ENCODE assay signal across 8 cellular contexts in genomic region chr7:107725138-107725740, GRCh38. TPM values are rescaled to one million over a fixed set of nuclear protein-coding genes. Genes with fewer than 3 reads are reported as not detected.
DNase-seq lines count a peak whose midpoint lies in the region; ATAC-seq and TF ChIP-seq lines count a peak whose summit lies in the region.

No MANE protein-coding gene starts in this region.

- H3K4me3 ChIP-seq in WERI-Rb-1 (ENCODE audit: low read depth, low read length) (no peak overlapping the region), tibial nerve (no peak overlapping the region)

- peaks cover 0 to 4% (median 0%) of the 10 kb centered on the region in 4 donors for H3K4me1 ChIP-seq in tibial nerve

- no peaks in the 10 kb centered on the region for H3K9me3 ChIP-seq in WERI-Rb-1 (ENCODE audit: severe bottlenecking)
- H3K9me3 ChIP-seq in tibial nerve: no peaks in the 10 kb centered on the region

- H3K27me3 ChIP-seq in WERI-Rb-1 (ENCODE audit: insufficient read depth, low read depth, severe bottlenecking) (no peaks in the 10 kb centered on the region), tibial nerve (peaks cover 0 to 4% of the 10 kb centered on the region in 2 donors)

- TF ChIP-seq EP300 in tibial nerve (IDR thresholded peaks at IDR 0.05): no peak

- H3K4me3 Mint-ChIP-seq in natural killer cell (no peak overlapping the region), naive B cell (no peak overlapping the region)
- H3K4me3 Mint-ChIP-seq in natural killer cell treated with Interleukin-12 subunit alpha and Interleukin-12 subunit beta and Interleukin-15 and Interleukin-18, amount 100 ng/mL, for 72 hours: no peak overlapping the region
- no peak overlapping the region for H3K4me3 Mint-ChIP-seq in effector memory CD8-positive, alpha-beta T cell

- no peak overlapping the region for H3K27ac ChIP-seq in WERI-Rb-1
- H3K27ac ChIP-seq in tibial nerve: no peak overlapping the region

- TF ChIP-seq CTCF in natural killer cell (IDR thresholded peaks at IDR 0.05): peak; percentile 72
- peak; percentile 45 for TF ChIP-seq CTCF in WERI-Rb-1 (IDR thresholded peaks at IDR 0.05; ENCODE audit: low read depth, low read length)
- peak; percentile 61 to 71 (median 69) for TF ChIP-seq CTCF in tibial nerve (IDR thresholded peaks at IDR 0.05)

- no peak for TF ChIP-seq POLR2A in tibial nerve (IDR thresholded peaks at IDR 0.05)

- H3K9me3 Mint-ChIP-seq in natural killer cell (no peaks in the 10 kb centered on the region), naive B cell (no peaks in the 10 kb centered on the region)
- H3K9me3 Mint-ChIP-seq in natural killer cell treated with Interleukin-12 subunit alpha and Interleukin-12 subunit beta and Interleukin-15 and Interleukin-18, amount 100 ng/mL, for 72 hours: no peaks in the 10 kb centered on the region
- no peaks in the 10 kb centered on the region for H3K9me3 Mint-ChIP-seq in effector memory CD8-positive, alpha-beta T cell

- WGBS in tibial nerve, 2 donors: 21 to 22% methylated on average over 4 of the region's 4 CpGs

- peak in 1 of 3 donors; percentile 45 for ATAC-seq in natural killer cell
- no peak for ATAC-seq in natural killer cell treated with Interleukin-12 subunit alpha and Interleukin-12 subunit beta and Interleukin-15 and Interleukin-18, amount 100 ng/mL, for 72 hours
- no peak for ATAC-seq in effector memory CD8-positive, alpha-beta T cell (replicated peaks)
- ATAC-seq in naive B cell (ENCODE audit: low read depth in 2 of 2): peak; percentile 40 to 45
- no peak for ATAC-seq in HG02763 (IDR thresholded peaks at IDR 0.05; ENCODE audit: unreplicated experiment)

- DNase-seq in natural killer cell (no peak), NCI-H146 (lab: John Stamatoyannopoulos, UW) (peak; percentile 60), WERI-Rb-1 (peak; percentile 19), naive B cell (peak; percentile 45), tibial nerve (ENCODE audit: low spot score in 2 of 2) (peak in 1 of 2 donors; percentile 73)
- no peak for DNase-seq in natural killer cell treated with Interleukin-12 subunit alpha and Interleukin-12 subunit beta and Interleukin-15 and Interleukin-18, amount 100 ng/mL, for 72 hours (ENCODE audit: low spot score)
- DNase-seq in effector memory CD8-positive, alpha-beta T cell: peak; percentile 21 to 32 (median 30)

- intact Hi-C loops in natural killer cell (cut with micrococcal nuclease): loop anchor here (1.0 to 5.0 kb wide), 3 partner anchors 262 to 933 kb away; no protein-coding TSS in a partner anchor

- H3K27me3 Mint-ChIP-seq in natural killer cell (ENCODE audit: low read depth in 2 of 2): peaks cover 16 to 19% of the 10 kb centered on the region in 2 donors
- peaks cover 20 to 29% of the 10 kb centered on the region in 2 donors for H3K27me3 Mint-ChIP-seq in natural killer cell treated with Interleukin-12 subunit alpha and Interleukin-12 subunit beta and Interleukin-15 and Interleukin-18, amount 100 ng/mL, for 72 hours
- peaks cover 23 to 29% of the 10 kb centered on the region in 2 donors for H3K27me3 Mint-ChIP-seq in effector memory CD8-positive, alpha-beta T cell
- H3K27me3 Mint-ChIP-seq in naive B cell: peaks cover 14 to 21% (median 18%) of the 10 kb centered on the region in 3 donors

- H3K36me3 Mint-ChIP-seq in natural killer cell (no peaks in the 10 kb centered on the region), naive B cell (no peaks in the 10 kb centered on the region)
- H3K36me3 Mint-ChIP-seq in natural killer cell treated with Interleukin-12 subunit alpha and Interleukin-12 subunit beta and Interleukin-15 and Interleukin-18, amount 100 ng/mL, for 72 hours: no peaks in the 10 kb centered on the region
- H3K36me3 Mint-ChIP-seq in effector memory CD8-positive, alpha-beta T cell (ENCODE audit: insufficient read depth): no peaks in the 10 kb centered on the region

- H3K4me1 Mint-ChIP-seq in natural killer cell (no peaks in the 10 kb centered on the region), naive B cell (no peaks in the 10 kb centered on the region)
- H3K4me1 Mint-ChIP-seq in natural killer cell treated with Interleukin-12 subunit alpha and Interleukin-12 subunit beta and Interleukin-15 and Interleukin-18, amount 100 ng/mL, for 72 hours (ENCODE audit: low read depth in 2 of 2): no peaks in the 10 kb centered on the region
- no peaks in the 10 kb centered on the region for H3K4me1 Mint-ChIP-seq in effector memory CD8-positive, alpha-beta T cell (ENCODE audit: low read depth in 2 of 2)

- H3K36me3 ChIP-seq in WERI-Rb-1 (no peaks in the 10 kb centered on the region), tibial nerve (no peaks in the 10 kb centered on the region)

- no peak overlapping the region for H3K27ac Mint-ChIP-seq in natural killer cell
- no peak overlapping the region for H3K27ac Mint-ChIP-seq in natural killer cell treated with Interleukin-12 subunit alpha and Interleukin-12 subunit beta and Interleukin-15 and Interleukin-18, amount 100 ng/mL, for 72 hours
- H3K27ac Mint-ChIP-seq in effector memory CD8-positive, alpha-beta T cell: no peak overlapping the region
- H3K27ac Mint-ChIP-seq in naive B cell: no peak overlapping the region

RNA-seq across cellular contexts. Expression of gene CBLL1, which starts 18.7 kb away (rescaled TPM):
- total RNA-seq in natural killer cell (10 to 100 TPM; 62.7 to 85.8 (median 82.0) TPM), tibial nerve (10 to 100 TPM; 16.0 to 24.9 (median 17.9) TPM)
- total RNA-seq in natural killer cell treated with Interleukin-12 subunit alpha and Interleukin-12 subunit beta and Interleukin-15 and Interleukin-18, amount 100 ng/mL, for 72 hours: 10 to 100 TPM; 40.8 to 42.8 TPM
- polyA plus RNA-seq in naive B cell (ENCODE audit: low read depth in 6 of 6): 100 to 1,000 TPM in 1 of 6 donors, 10 to 100 TPM in 5; 68.2 to 118 (median 75.4) TPM

Comparison
In these comparisons a context has a peak if more than half of its experiments do, and no peak if none do; other contexts are left out.
1. ATAC-seq: peak in naive B cell (2 of 2); none in natural killer cell treated with Interleukin-12 subunit alpha and Interleukin-12 subunit beta and Interleukin-15 and Interleukin-18, amount 100 ng/mL, for 72 hours (0 of 2), effector memory CD8-positive, alpha-beta T cell (single experiment) and HG02763 (single experiment).
2. DNase-seq: peak in NCI-H146 (single experiment), WERI-Rb-1 (single experiment), effector memory CD8-positive, alpha-beta T cell (3 of 3) and naive B cell (single experiment); none in natural killer cell (single experiment) and natural killer cell treated with Interleukin-12 subunit alpha and Interleukin-12 subunit beta and Interleukin-15 and Interleukin-18, amount 100 ng/mL, for 72 hours (single experiment).
3. Peak in every context shown above with its lines, with median percentiles within 50 percentile points of each other: CTCF ChIP-seq.